ENCODE assay signal across 20 cellular contexts in the genomic region with DNA sequence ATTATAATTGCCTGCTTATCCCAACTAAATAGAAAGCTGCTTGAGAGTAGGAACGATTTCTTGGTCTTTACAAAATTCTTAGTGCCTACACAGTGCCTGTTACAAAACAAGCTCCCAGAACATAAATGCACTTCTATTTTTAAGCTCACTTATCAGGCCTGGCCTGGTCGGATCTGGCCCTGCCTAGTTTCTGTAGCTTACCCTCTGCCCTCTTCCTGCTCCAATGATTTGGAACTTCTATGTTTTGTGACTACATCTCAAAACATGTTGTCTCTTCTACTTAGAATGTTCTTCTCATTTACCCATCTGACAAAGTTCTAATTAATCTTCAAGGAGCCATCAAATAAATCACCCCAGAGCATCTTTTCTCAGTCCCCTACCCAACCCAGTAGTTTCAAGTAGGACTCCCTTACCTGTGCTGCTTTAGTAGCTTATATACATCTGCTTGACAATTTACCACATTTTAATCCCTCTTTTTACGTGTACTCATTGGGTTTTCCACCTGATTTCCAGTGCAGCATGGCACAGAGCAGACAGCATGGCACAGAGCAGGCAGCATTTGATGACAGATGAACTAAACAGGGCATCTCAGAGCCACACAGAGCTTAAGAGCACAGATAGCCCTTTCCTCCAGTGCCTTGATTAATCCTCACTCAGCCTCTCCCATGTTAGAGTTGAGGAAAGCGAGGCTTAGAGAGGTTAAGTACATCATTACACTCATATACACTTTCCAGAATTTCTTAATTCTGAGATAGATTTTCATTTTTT.
"Had no signal": no experiment of that assay in that cellular context is flagged by ENCODE, and none has a peak within 500 bp of the region (broad histone marks: within the 10 kb centered on the region; RNA-seq: fewer than 3 reads in every experiment).

No MANE protein-coding gene starts in this region.

- H3K9me3 Mint-ChIP-seq: activated CD8-positive, alpha-beta T cell treated with anti-CD3 and anti-CD28 coated beads for 36 hours; activated naive CD8-positive, alpha-beta T cell treated with anti-CD3 and anti-CD28 coated beads for 36 hours; immature natural killer cell; natural killer cell treated with Interleukin-12 subunit alpha and Interleukin-12 subunit beta and Interleukin-15 and Interleukin-18, amount 100 ng/mL, for 72 hours had no signal

- H3K27ac Mint-ChIP-seq: activated CD8-positive, alpha-beta T cell treated with anti-CD3 and anti-CD28 coated beads for 36 hours; activated naive CD8-positive, alpha-beta T cell treated with anti-CD3 and anti-CD28 coated beads for 36 hours; immature natural killer cell; natural killer cell treated with Interleukin-12 subunit alpha and Interleukin-12 subunit beta and Interleukin-15 and Interleukin-18, amount 100 ng/mL, for 72 hours; type B pancreatic cell had no signal

- H3K4me3 Mint-ChIP-seq: activated CD8-positive, alpha-beta T cell treated with anti-CD3 and anti-CD28 coated beads for 36 hours; activated naive CD8-positive, alpha-beta T cell treated with anti-CD3 and anti-CD28 coated beads for 36 hours; immature natural killer cell; natural killer cell treated with Interleukin-12 subunit alpha and Interleukin-12 subunit beta and Interleukin-15 and Interleukin-18, amount 100 ng/mL, for 72 hours; type B pancreatic cell had no signal

- DNase-seq: activated CD4-positive, alpha-beta T cell treated with anti-CD3 and anti-CD28 coated beads for 4 hours; activated CD8-positive, alpha-beta memory T cell treated with anti-CD3 and anti-CD28 coated beads, Interleukin-2, amount 50 U/mL, for 4 hours; activated CD8-positive, alpha-beta T cell treated with anti-CD3 and anti-CD28 coated beads for 36 hours; activated gamma-delta T cell treated with Interleukin-2 at 50 U/mL for 16 hours; activated naive CD8-positive, alpha-beta T cell treated with anti-CD3 and anti-CD28 coated beads for 36 hours; activated T-cell treated with anti-CD3 and anti-CD28 coated beads, Interleukin-2, amount 50 U/mL, for 48 hours; amygdala; body of pancreas; cerebellar nuclear complex; effector CD8-positive, alpha-beta T cell; foreskin fibroblast; immature natural killer cell; left lung; mesenchymal stem cell; posterior cingulate gyrus; stimulated activated naive CD8-positive, alpha-beta T cell treated with anti-CD3 and anti-CD28 coated beads, Interleukin-15, Interleukin-2, amounts not matched to agents 100 U/mL and 50 U/mL, for 24 hours had no signal

- H3K27me3 ChIP-seq: body of pancreas, left lung had no signal

- H3K4me3 ChIP-seq: body of pancreas, left lung, skin epidermis had no signal

- H3K27ac ChIP-seq: body of pancreas, left lung had no signal

- ATAC-seq: activated CD8-positive, alpha-beta T cell treated with anti-CD3 and anti-CD28 coated beads for 36 hours; body of pancreas; left lung; natural killer cell treated with Interleukin-12 subunit alpha and Interleukin-12 subunit beta and Interleukin-15 and Interleukin-18, amount 100 ng/mL, for 72 hours; SK-N-SH treated with all-trans-retinoic acid at 6 μM for 48 hours; stimulated activated naive CD8-positive, alpha-beta T cell treated with anti-CD3 and anti-CD28 coated beads, Interleukin-15, Interleukin-2, amounts not matched to agents 100 U/mL and 50 U/mL, for 24 hours had no signal

- H3K27me3 Mint-ChIP-seq: activated CD8-positive, alpha-beta T cell treated with anti-CD3 and anti-CD28 coated beads for 36 hours; activated naive CD8-positive, alpha-beta T cell treated with anti-CD3 and anti-CD28 coated beads for 36 hours; natural killer cell treated with Interleukin-12 subunit alpha and Interleukin-12 subunit beta and Interleukin-15 and Interleukin-18, amount 100 ng/mL, for 72 hours; type B pancreatic cell had no signal

- H3K9me3 ChIP-seq: body of pancreas, left lung had no signal
